23 cellular contexts compared by ENCODE assay signal in the genomic region with DNA sequence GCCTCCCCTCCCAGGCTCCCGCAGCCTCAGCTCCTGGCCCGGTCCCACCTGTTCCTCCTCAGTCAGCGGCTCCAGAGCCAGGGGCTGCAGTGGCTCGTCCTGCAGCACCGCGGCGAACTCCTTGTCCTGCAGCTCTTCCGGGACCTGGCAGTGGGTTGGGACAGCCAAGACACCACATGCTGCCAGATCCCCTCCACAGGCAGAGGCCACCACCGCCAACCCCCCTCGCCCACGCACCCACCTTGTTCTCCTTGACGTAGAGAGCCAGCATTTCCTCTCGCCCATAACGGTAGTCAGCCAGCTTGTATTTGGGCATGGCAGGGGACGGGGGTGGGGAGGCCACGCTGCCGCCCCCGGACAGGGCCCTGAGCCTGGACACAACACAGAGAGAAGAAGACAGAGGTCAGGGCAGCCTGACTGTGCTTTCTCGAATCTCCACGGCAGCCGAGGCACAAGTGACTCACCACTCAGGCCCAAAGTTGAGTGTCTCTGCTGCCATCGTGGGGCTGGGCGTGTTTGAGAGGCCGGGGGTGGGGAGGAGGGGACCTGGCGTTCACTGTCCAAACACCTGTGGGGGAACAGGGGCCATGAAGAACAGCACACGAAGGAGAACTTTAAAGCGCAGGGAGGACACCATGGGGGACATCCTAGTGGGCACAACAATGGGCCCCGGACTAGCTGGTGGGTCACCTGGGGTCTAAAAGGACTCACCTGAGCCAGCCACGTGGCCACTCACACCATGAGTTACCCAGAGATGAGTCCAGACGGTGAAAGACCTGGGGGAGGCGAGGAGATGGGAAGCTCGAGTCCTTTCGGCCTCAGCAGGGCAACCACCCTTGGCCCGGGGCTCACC. TPM values are rescaled to one million over a fixed set of nuclear protein-coding genes. Genes with fewer than 3 reads are reported as not detected.
DNase-seq lines count a peak whose midpoint lies in the region; ATAC-seq, FAIRE-seq and TF ChIP-seq lines count a peak whose summit lies in the region.
"Had no signal": no experiment of that assay in that cellular context is flagged by ENCODE, and none has a peak within 500 bp of the region (broad histone marks: within the 10 kb centered on the region; RNA-seq: fewer than 3 reads in every experiment).

No MANE protein-coding gene starts in this region.

- ATAC-seq in left cardiac atrium: no peak
- ATAC-seq in Right ventricle myocardium inferior: no peak
- ATAC-seq in memory B cell (ENCODE audit: low read depth): no peak
- ATAC-seq: upper lobe of right lung, WTC11 had no signal

- peak overlapping the region; percentile 75 for H3K27ac Mint-ChIP-seq in memory B cell
- H3K27ac Mint-ChIP-seq in T-helper 2 cell treated with Interferon-gamma antibody and Interleukin-4, amounts not matched to agents 5 μg/mL and 100 μg/mL, for 36 hours: no peak overlapping the region
- H3K27ac Mint-ChIP-seq: IgD-negative memory B cell, nephron had no signal

- FAIRE-seq in H54 (lab: Jason Lieb, UNC): no peak

- H3K9me3 ChIP-seq in vagina: no peaks in the 10 kb centered on the region
- H3K9me3 ChIP-seq: upper lobe of right lung had no signal

- no peaks in the 10 kb centered on the region for H3K27me3 Mint-ChIP-seq in memory B cell
- H3K27me3 Mint-ChIP-seq in T-helper 2 cell treated with Interferon-gamma antibody and Interleukin-4, amounts not matched to agents 5 μg/mL and 100 μg/mL, for 36 hours (ENCODE audit: low read depth): no peaks in the 10 kb centered on the region
- H3K27me3 Mint-ChIP-seq: IgD-negative memory B cell had no signal

- H3K36me3 ChIP-seq in vagina: peaks cover 4 to 56% of the 10 kb centered on the region in 2 donors

- DNase-seq in left cardiac atrium: peak; percentile 18
- DNase-seq in Right ventricle myocardium inferior (ENCODE audit: missing footprints): no peak
- no peak for DNase-seq in memory B cell (ENCODE audit: low spot score in 2 of 2)
- DNase-seq in vagina (ENCODE audit: extremely low spot score in 2 of 2): no peak
- DNase-seq in H54 (ENCODE audit: insufficient read length, low spot score): no peak
- no peak for DNase-seq in erythroblast (lab: John Stamatoyannopoulos, UW)
- DNase-seq in T-helper 2 cell treated with Interferon-gamma antibody and Interleukin-4, amounts not matched to agents 5 μg/mL and 100 μg/mL, for 36 hours (ENCODE audit: low spot score): no peak
- DNase-seq: activated effector memory CD4-positive, alpha-beta T cell treated with anti-CD3 and anti-CD28 coated beads, Interleukin-2, amount 50 U/mL, for 16 hours; dermis blood vessel endothelial cell; NCI-H1930; NCI-H510A; SHP77; stimulated activated naive CD4-positive, alpha-beta T cell treated with Interleukin-2 at 50 U/mL for 16 hours; T-helper 1 cell; upper lobe of right lung had no signal

- peaks cover 55% of the 10 kb centered on the region for H3K4me1 ChIP-seq in vagina

- TF ChIP-seq CTCF in VCaP (conservative IDR thresholded peaks at IDR 0.05): no peak
- TF ChIP-seq CTCF in vagina (IDR thresholded peaks at IDR 0.05): no peak

- peaks cover 22% of the 10 kb centered on the region for H3K4me1 Mint-ChIP-seq in memory B cell
- peaks cover 17% of the 10 kb centered on the region for H3K4me1 Mint-ChIP-seq in T-helper 2 cell treated with Interferon-gamma antibody and Interleukin-4, amounts not matched to agents 5 μg/mL and 100 μg/mL, for 36 hours (ENCODE audit: low read depth)

- intact Hi-C loops in left cardiac atrium (cut with DNase I) (loop anchor here in 1 of 2 donors (10.0 kb wide), 2 partner anchors 83 to 113 kb away; a partner anchor contains a TSS), Right ventricle myocardium inferior (cut with DNase I) (no loop called here), vagina (cut with DNase I) (no loop called here)

- no peaks in the 10 kb centered on the region for H3K9me3 Mint-ChIP-seq in memory B cell
- no peaks in the 10 kb centered on the region for H3K9me3 Mint-ChIP-seq in T-helper 2 cell treated with Interferon-gamma antibody and Interleukin-4, amounts not matched to agents 5 μg/mL and 100 μg/mL, for 36 hours
- H3K9me3 Mint-ChIP-seq: IgD-negative memory B cell, nephron, WTC11 had no signal

- H3K4me3 Mint-ChIP-seq in memory B cell: no peak overlapping the region
- no peak overlapping the region for H3K4me3 Mint-ChIP-seq in T-helper 2 cell treated with Interferon-gamma antibody and Interleukin-4, amounts not matched to agents 5 μg/mL and 100 μg/mL, for 36 hours
- H3K4me3 Mint-ChIP-seq: nephron, WTC11 had no signal

- H3K27ac ChIP-seq in VCaP: peak overlapping the region; percentile 96; the same call in 1 of the 2 replicates
- peak overlapping the region; percentile 25 for H3K27ac ChIP-seq in vagina
- H3K27ac ChIP-seq: upper lobe of right lung had no signal

- H3K36me3 Mint-ChIP-seq in memory B cell: peaks cover 11% of the 10 kb centered on the region
- peaks cover 23% of the 10 kb centered on the region for H3K36me3 Mint-ChIP-seq in T-helper 2 cell treated with Interferon-gamma antibody and Interleukin-4, amounts not matched to agents 5 μg/mL and 100 μg/mL, for 36 hours (ENCODE audit: low read depth)
- H3K36me3 Mint-ChIP-seq: IgD-negative memory B cell had no signal

- TF ChIP-seq POLR2A in vagina (IDR thresholded peaks at IDR 0.05) (no peak), H54 (IDR thresholded peaks at IDR 0.05; ENCODE audit: low read depth, low read length) (no peak), erythroblast (IDR thresholded peaks at IDR 0.05; ENCODE audit: low read length) (no peak)

- no peak overlapping the region for H3K4me3 ChIP-seq in vagina
- H3K4me3 ChIP-seq: upper lobe of right lung had no signal

- H3K27me3 ChIP-seq in vagina: no peaks in the 10 kb centered on the region
- H3K27me3 ChIP-seq: upper lobe of right lung had no signal

RNA-seq across cellular contexts. Expression of a gene that starts 6.1 kb away (rescaled TPM):
- total RNA-seq in left cardiac atrium (10 to 100 TPM; 25.8 to 31.0 TPM), Right ventricle myocardium inferior (25.4 TPM), vagina (20.6 TPM)

RNA-seq across cellular contexts. Expression of a gene that starts 14.4 kb away (rescaled TPM):
- 100 to 1,000 TPM; 125 to 153 TPM for total RNA-seq in left cardiac atrium
- total RNA-seq in Right ventricle myocardium inferior: 120 TPM
- total RNA-seq in vagina: 283 TPM

RNA-seq across cellular contexts. Expression of a gene that starts 18.0 kb away (rescaled TPM):
- total RNA-seq in left cardiac atrium (10 to 100 TPM; 23.2 to 29.0 TPM), Right ventricle myocardium inferior (29.2 TPM), vagina (44.0 TPM)

RNA-seq across cellular contexts. Expression of a gene that starts 31.7 kb away (rescaled TPM):
- total RNA-seq in left cardiac atrium (not detected), Right ventricle myocardium inferior (not detected), vagina (0.49 TPM)
- total RNA-seq: activated CD8-positive, alpha-beta memory T cell treated with anti-CD3 and anti-CD28 coated beads for 36 hours; Daoy; dermis blood vessel endothelial cell; lung microvascular endothelial cell; pulmonary artery endothelial cell; upper lobe of right lung had no signal

RNA-seq across cellular contexts. Expression of a gene that starts 32.3 kb away (rescaled TPM):
- total RNA-seq in left cardiac atrium (not detected), Right ventricle myocardium inferior (not detected), vagina (not detected)
- total RNA-seq: Daoy, dermis blood vessel endothelial cell, lung microvascular endothelial cell, pulmonary artery endothelial cell, upper lobe of right lung had no signal
